ENCODE assay signal across 1 cellular context in genomic region chr16:75460441-75460840, GRCh38.
TF ChIP-seq lines count a peak whose summit lies in the region.

No MANE protein-coding gene starts in this region.

TF ChIP-seq in GM23338, 12 proteins besides CTCF, POLR2A, EP300 and RAD21:
- TF ChIP-seq STAT1 (IDR thresholded peaks at IDR 0.05; ENCODE audit: unreplicated experiment) (no peak), ETS1 (IDR thresholded peaks at IDR 0.05) (no peak), CREB1 (CRISPR knock-in tag; IDR thresholded peaks at IDR 0.05; ENCODE audit: low read depth) (no peak), ZNF114 (CRISPR knock-in tag; IDR thresholded peaks at IDR 0.05) (no peak), NANOG (IDR thresholded peaks at IDR 0.05; ENCODE audit: borderline replicate concordance) (no peak), EZH2 (IDR thresholded peaks at IDR 0.05; ENCODE audit: low read depth, unreplicated experiment) (no peak), ZNF331 (CRISPR knock-in tag; IDR thresholded peaks at IDR 0.05; ENCODE audit: low read depth) (no peak), POLR2AphosphoS5 (IDR thresholded peaks at IDR 0.05; ENCODE audit: low read depth) (no peak), JUNB (IDR thresholded peaks at IDR 0.05; ENCODE audit: unreplicated experiment) (no peak), ZNF462 (CRISPR knock-in tag; IDR thresholded peaks at IDR 0.05) (no peak), EZH2phosphoT487 (IDR thresholded peaks at IDR 0.05; ENCODE audit: unreplicated experiment) (no peak), REST (IDR thresholded peaks at IDR 0.05; ENCODE audit: unreplicated experiment) (no peak)
